Comparison of ENCODE assay signal across 10 cellular contexts in the genomic region with DNA sequence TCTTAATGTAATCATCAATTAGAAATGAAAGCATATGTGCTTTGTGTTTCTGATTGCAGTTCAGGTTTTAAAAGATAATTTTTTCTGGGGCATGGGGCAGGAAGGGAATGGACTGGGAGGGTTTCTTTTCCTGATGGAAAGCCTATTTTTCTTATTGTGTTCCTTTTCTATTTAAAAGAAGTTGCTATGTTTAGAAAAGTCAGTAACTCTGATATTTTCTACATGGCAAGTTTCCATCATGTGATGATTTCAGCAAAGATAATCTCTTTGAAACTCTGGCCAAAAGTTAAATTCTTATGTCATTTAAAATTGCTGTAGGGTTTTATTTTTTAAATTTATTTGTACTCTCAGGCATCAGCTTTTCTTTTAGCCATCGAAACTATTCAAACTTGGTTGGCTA.
DNase-seq lines count a peak whose midpoint lies in the region; ATAC-seq and TF ChIP-seq lines count a peak whose summit lies in the region.
"Had no signal": no experiment of that assay in that cellular context is flagged by ENCODE, and none has a peak within 500 bp of the region (broad histone marks: within the 10 kb centered on the region; RNA-seq: fewer than 3 reads in every experiment).

No MANE protein-coding gene starts in this region.

- no peak for TF ChIP-seq CTCF in brain microvascular endothelial cell (IDR thresholded peaks at IDR 0.05; ENCODE audit: low read depth, low read length, missing control alignments)
- TF ChIP-seq CTCF in tibial nerve (IDR thresholded peaks at IDR 0.05): no peak
- TF ChIP-seq CTCF in BE2C (IDR thresholded peaks at IDR 0.05; ENCODE audit: low read depth, low read length): no peak

- H3K27me3 ChIP-seq in brain microvascular endothelial cell (replicated peaks): no peaks in the 10 kb centered on the region
- H3K27me3 ChIP-seq in tibial nerve: no peaks in the 10 kb centered on the region
- H3K27me3 ChIP-seq in BE2C: no peaks in the 10 kb centered on the region

- H3K4me3 Mint-ChIP-seq in activated T-cell treated with anti-CD3 and anti-CD28 coated beads, Interleukin-2, amount 50 U/mL, for 72 hours: peak overlapping the region in 1 of 2 donors; percentile 63

- peaks cover 69% of the 10 kb centered on the region for H3K4me1 Mint-ChIP-seq in activated T-cell treated with anti-CD3 and anti-CD28 coated beads, Interleukin-2, amount 50 U/mL, for 72 hours (ENCODE audit: low read depth)

- H3K27me3 Mint-ChIP-seq in activated T-cell treated with anti-CD3 and anti-CD28 coated beads, Interleukin-2, amount 50 U/mL, for 72 hours (ENCODE audit: low read depth): no peaks in the 10 kb centered on the region

- H3K36me3 ChIP-seq in brain microvascular endothelial cell (replicated peaks): peaks cover 35% of the 10 kb centered on the region
- H3K36me3 ChIP-seq in tibial nerve: peaks cover 0 to 26% (median 6%) of the 10 kb centered on the region in 3 donors
- H3K36me3 ChIP-seq in BE2C: peaks cover under 1% of the 10 kb centered on the region; the same call in 1 of the 2 replicates

- H3K4me3 ChIP-seq in brain microvascular endothelial cell (ENCODE audit: low read depth, low read length) (no peak overlapping the region), tibial nerve (no peak overlapping the region), BE2C (ENCODE audit: low read depth, low read length) (no peak overlapping the region)

- intact Hi-C loops in head of caudate nucleus (cut with DNase I): no loop called here

- peak overlapping the region; percentile 97 for H3K27ac ChIP-seq in brain microvascular endothelial cell
- peak overlapping the region; percentile 47 to 90 (median 75) for H3K27ac ChIP-seq in tibial nerve

- TF ChIP-seq POLR2A in tibial nerve (IDR thresholded peaks at IDR 0.05): no peak

- 53 to 56% methylated on average over 1 of the region's 1 CpG for WGBS in tibial nerve, 2 donors

- no peak for ATAC-seq in activated T-cell treated with anti-CD3 and anti-CD28 coated beads, Interleukin-2, amount 50 U/mL, for 72 hours (replicated peaks in 1 of 2)

- H3K9me3 ChIP-seq in tibial nerve (no peaks in the 10 kb centered on the region), BE2C (no peaks in the 10 kb centered on the region)

- no peaks in the 10 kb centered on the region for H3K9me3 Mint-ChIP-seq in activated T-cell treated with anti-CD3 and anti-CD28 coated beads, Interleukin-2, amount 50 U/mL, for 72 hours

- peaks cover 34 to 72% of the 10 kb centered on the region in 2 donors for H3K36me3 Mint-ChIP-seq in activated T-cell treated with anti-CD3 and anti-CD28 coated beads, Interleukin-2, amount 50 U/mL, for 72 hours (ENCODE audit: insufficient read depth in 2 of 2)

- peak overlapping the region; percentile 100 for H3K27ac Mint-ChIP-seq in activated T-cell treated with anti-CD3 and anti-CD28 coated beads, Interleukin-2, amount 50 U/mL, for 72 hours

- no peak for DNase-seq in activated T-cell treated with anti-CD3 and anti-CD28 coated beads, Interleukin-2, amount 50 U/mL, for 72 hours
- DNase-seq in activated T-cell treated with anti-CD3 and anti-CD28 coated beads for 4 hours: no peak
- no peak for DNase-seq in brain microvascular endothelial cell
- peak; percentile 51 to 54 for DNase-seq in lung microvascular endothelial cell (ENCODE audit: low read depth in 2 of 2)
- no peak for DNase-seq in tibial nerve (ENCODE audit: low spot score in 2 of 2)
- DNase-seq in head of caudate nucleus: no peak
- no peak for DNase-seq in NCI-H1092 (lab: John Stamatoyannopoulos, UW)
- DNase-seq in BE2C: no peak
- DNase-seq: activated gamma-delta T cell, AML-193 had no signal

- peaks cover 0 to 45% (median 19%) of the 10 kb centered on the region in 4 donors for H3K4me1 ChIP-seq in tibial nerve
- peaks cover 15% of the 10 kb centered on the region for H3K4me1 ChIP-seq in BE2C

- in situ Hi-C loops in brain microvascular endothelial cell (cut with HindIII; ENCODE audit: low pct_ligation_motif_present, low sequenced_read_pairs): no loop called here

- TF ChIP-seq EP300 in tibial nerve (IDR thresholded peaks at IDR 0.05): no peak

Comparison
In these comparisons a context has a peak if more than half of its experiments do, and no peak if none do; other contexts are left out.
1. DNase-seq: peak in lung microvascular endothelial cell (2 of 2); none in activated T-cell treated with anti-CD3 and anti-CD28 coated beads, Interleukin-2, amount 50 U/mL, for 72 hours (0 of 2), activated T-cell treated with anti-CD3 and anti-CD28 coated beads for 4 hours (single experiment), brain microvascular endothelial cell (single experiment), tibial nerve (0 of 2), head of caudate nucleus (0 of 42), NCI-H1092 (single experiment) and BE2C (single experiment).